In the genomic region with DNA sequence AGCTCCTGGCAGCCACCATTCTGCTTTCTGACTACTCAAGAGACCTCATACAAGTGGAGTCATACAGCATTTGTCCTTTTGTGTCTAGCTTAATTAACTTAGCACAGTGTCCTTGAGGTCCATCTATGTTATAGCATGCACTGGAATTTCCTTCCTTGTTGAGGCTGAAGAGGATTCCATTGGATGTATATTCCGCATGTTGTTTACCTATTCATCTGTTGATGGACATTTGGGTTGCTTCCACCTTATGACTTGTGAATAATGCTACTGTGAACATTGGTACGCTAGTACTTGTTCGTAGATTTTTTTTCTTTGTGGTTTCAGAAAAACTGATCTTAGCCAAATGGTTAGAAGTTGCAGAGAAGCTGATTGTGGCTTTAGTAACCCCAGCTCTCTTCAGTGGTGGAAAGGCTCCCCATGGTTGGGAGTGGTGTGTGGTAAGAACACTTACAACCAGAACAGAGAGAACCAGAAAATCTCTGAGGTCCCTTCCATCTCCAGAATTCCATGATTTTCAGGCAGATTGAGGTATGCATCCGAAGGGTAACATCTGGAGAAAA, we compare ENCODE assay signal across 1 cellular context.
TF ChIP-seq lines count a peak whose summit lies in the region.

No MANE protein-coding gene starts in this region.

TF ChIP-seq in HepG2, 621 proteins besides CTCF, POLR2A, EP300 and RAD21 (continued from another document):
- TF ChIP-seq, protein P1, sequence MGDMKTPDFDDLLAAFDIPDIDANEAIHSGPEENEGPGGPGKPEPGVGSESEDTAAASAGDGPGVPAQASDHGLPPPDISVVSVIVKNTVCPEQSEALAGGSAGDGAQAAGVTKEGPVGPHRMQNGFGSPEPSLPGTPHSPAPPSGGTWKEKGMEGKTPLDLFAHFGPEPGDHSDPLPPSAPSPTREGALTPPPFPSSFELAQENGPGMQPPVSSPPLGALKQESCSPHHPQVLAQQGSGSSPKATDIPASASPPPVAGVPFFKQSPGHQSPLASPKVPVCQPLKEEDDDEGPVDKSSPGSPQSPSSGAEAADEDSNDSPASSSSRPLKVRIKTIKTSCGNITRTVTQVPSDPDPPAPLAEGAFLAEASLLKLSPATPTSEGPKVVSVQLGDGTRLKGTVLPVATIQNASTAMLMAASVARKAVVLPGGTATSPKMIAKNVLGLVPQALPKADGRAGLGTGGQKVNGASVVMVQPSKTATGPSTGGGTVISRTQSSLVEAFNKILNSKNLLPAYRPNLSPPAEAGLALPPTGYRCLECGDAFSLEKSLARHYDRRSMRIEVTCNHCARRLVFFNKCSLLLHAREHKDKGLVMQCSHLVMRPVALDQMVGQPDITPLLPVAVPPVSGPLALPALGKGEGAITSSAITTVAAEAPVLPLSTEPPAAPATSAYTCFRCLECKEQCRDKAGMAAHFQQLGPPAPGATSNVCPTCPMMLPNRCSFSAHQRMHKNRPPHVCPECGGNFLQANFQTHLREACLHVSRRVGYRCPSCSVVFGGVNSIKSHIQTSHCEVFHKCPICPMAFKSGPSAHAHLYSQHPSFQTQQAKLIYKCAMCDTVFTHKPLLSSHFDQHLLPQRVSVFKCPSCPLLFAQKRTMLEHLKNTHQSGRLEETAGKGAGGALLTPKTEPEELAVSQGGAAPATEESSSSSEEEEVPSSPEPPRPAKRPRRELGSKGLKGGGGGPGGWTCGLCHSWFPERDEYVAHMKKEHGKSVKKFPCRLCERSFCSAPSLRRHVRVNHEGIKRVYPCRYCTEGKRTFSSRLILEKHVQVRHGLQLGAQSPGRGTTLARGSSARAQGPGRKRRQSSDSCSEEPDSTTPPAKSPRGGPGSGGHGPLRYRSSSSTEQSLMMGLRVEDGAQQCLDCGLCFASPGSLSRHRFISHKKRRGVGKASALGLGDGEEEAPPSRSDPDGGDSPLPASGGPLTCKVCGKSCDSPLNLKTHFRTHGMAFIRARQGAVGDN (CRISPR knock-in tag; IDR thresholded peaks at IDR 0.05): no peak
- no peak for TF ChIP-seq ZBTB46 (CRISPR knock-in tag; IDR thresholded peaks at IDR 0.05; ENCODE audit: borderline replicate concordance)
- no peak for TF ChIP-seq RARG (CRISPR knock-in tag; IDR thresholded peaks at IDR 0.05; ENCODE audit: low read depth)
- no peak for TF ChIP-seq SOX13 (IDR thresholded peaks at IDR 0.05)
- no peak for TF ChIP-seq SOX13 (CRISPR knock-in tag; conservative IDR thresholded peaks at IDR 0.05 in 1 of 2, IDR thresholded peaks at IDR 0.05 in 1 of 2)
- no peak for TF ChIP-seq TGIF2 (CRISPR knock-in tag; IDR thresholded peaks at IDR 0.05)
- no peak for TF ChIP-seq SRSF4 (IDR thresholded peaks at IDR 0.05; ENCODE audit: low read depth, low read length, poor library complexity, severe bottlenecking)
- TF ChIP-seq KLF16 (CRISPR knock-in tag; IDR thresholded peaks at IDR 0.05): no peak
- no peak for TF ChIP-seq TOE1 (CRISPR knock-in tag; IDR thresholded peaks at IDR 0.05)
- TF ChIP-seq CERS6 (CRISPR knock-in tag; IDR thresholded peaks at IDR 0.05): no peak
- TF ChIP-seq, protein P2, sequence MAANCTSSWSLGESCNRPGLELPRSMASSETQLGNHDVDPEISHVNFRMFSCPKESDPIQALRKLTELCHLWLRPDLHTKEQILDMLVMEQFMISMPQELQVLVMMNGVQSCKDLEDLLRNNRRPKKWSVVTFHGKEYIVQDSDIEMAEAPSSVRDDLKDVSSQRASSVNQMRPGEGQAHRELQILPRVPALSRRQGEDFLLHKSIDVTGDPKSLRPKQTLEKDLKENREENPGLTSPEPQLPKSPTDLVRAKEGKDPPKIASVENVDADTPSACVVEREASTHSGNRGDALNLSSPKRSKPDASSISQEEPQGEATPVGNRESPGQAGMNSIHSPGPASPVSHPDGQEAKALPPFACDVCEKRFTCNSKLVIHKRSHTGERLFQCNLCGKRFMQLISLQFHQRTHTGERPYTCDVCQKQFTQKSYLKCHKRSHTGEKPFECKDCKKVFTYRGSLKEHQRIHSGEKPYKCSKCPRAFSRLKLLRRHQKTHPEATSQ (CRISPR knock-in tag; IDR thresholded peaks at IDR 0.05; ENCODE audit: borderline replicate concordance): no peak
- no peak for TF ChIP-seq ATRX (CRISPR knock-in tag; IDR thresholded peaks at IDR 0.05; ENCODE audit: borderline replicate concordance)
- TF ChIP-seq ZNF256 (CRISPR knock-in tag; conservative IDR thresholded peaks at IDR 0.05): no peak
- no peak for TF ChIP-seq ZNF629 (CRISPR knock-in tag; conservative IDR thresholded peaks at IDR 0.05)
